Comparison of ENCODE assay signal across 1 cellular context in the genomic region with DNA sequence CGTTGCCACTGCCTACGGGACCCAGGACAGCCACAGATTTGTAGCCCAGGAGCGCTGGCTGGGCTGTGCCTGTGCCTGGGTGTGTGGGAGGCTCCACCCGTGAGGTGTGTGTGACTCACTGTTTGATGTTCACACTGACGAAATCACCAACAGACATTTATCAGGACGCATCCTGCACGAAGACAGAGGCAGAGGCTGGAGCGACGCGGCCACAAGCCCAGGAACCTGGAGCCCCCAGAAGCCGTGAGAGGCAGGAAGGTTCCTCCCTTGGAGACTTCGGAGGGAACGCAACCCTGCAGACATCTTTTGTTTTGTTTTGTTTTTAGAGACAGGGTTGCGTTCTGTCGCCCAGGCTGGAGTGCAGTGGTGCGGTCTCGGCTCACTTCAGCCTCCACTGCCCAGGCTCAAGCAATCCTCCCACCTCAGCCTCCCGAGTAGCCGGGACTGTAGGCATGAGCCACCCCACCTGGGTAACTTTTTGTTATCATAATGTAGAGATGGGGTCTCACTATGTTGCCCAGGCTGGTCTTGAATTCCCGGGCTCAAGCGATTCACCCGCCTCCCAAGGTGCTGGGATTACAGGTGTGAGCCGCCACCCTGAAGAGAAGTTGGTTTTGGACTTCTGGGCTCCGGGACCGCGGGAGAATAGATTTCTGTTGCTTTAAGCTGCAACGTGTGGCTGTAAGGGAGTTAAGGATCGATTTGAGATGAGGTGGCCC.
A peak's percentile ranks its signal among the peaks of the same experiment; 100 is the strongest.
TF ChIP-seq lines count a peak whose summit lies in the region.

No MANE protein-coding gene starts in this region.

TF ChIP-seq in K562, 482 proteins besides CTCF, POLR2A, EP300 and RAD21 (continued from another document and continues in another):
- TF ChIP-seq, protein P1, sequence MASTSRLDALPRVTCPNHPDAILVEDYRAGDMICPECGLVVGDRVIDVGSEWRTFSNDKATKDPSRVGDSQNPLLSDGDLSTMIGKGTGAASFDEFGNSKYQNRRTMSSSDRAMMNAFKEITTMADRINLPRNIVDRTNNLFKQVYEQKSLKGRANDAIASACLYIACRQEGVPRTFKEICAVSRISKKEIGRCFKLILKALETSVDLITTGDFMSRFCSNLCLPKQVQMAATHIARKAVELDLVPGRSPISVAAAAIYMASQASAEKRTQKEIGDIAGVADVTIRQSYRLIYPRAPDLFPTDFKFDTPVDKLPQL (IDR thresholded peaks at IDR 0.05; ENCODE audit: extremely low read depth, insufficient read length): no peak
- TF ChIP-seq MCM5 (IDR thresholded peaks at IDR 0.05; ENCODE audit: low read depth): no peak
- TF ChIP-seq ZC3H4 (CRISPR knock-in tag; IDR thresholded peaks at IDR 0.05; ENCODE audit: borderline replicate concordance): no peak
- no peak for TF ChIP-seq ZNF780A (CRISPR knock-in tag; IDR thresholded peaks at IDR 0.05)
- TF ChIP-seq ETV5 (CRISPR knock-in tag; IDR thresholded peaks at IDR 0.05; ENCODE audit: low read depth): no peak
- TF ChIP-seq ZNF253 (CRISPR knock-in tag; conservative IDR thresholded peaks at IDR 0.05): no peak
- no peak for TF ChIP-seq CTCFL (IDR thresholded peaks at IDR 0.05; ENCODE audit: borderline replicate concordance, insufficient read depth, low read depth, low read length, poor library complexity, severe bottlenecking)
- no peak for TF ChIP-seq SIN3B (IDR thresholded peaks at IDR 0.05; ENCODE audit: low read depth)
- TF ChIP-seq CHCHD3 (CRISPR knock-in tag; IDR thresholded peaks at IDR 0.05): no peak
- TF ChIP-seq PURB (CRISPR knock-in tag; IDR thresholded peaks at IDR 0.05; ENCODE audit: low read depth): no peak
- TF ChIP-seq ARID1B (IDR thresholded peaks at IDR 0.05): peak; percentile 84
- peak; percentile 35; the same call in 1 of the 2 replicates for TF ChIP-seq GATAD2B (IDR thresholded peaks at IDR 0.05; ENCODE audit: borderline replicate concordance)
- TF ChIP-seq SP2 (IDR thresholded peaks at IDR 0.05; ENCODE audit: extremely low read depth, low read depth, low read length, poor library complexity, severe bottlenecking): no peak
- TF ChIP-seq RBFOX2 (IDR thresholded peaks at IDR 0.05; ENCODE audit: low read depth, low read length): peak; percentile 45; the same call in 1 of the 2 replicates
- TF ChIP-seq TSHZ1 (CRISPR knock-in tag; IDR thresholded peaks at IDR 0.05): no peak
- TF ChIP-seq NFRKB (IDR thresholded peaks at IDR 0.05; ENCODE audit: low read depth): no peak
- TF ChIP-seq SMC3 (conservative IDR thresholded peaks at IDR 0.05; ENCODE audit: insufficient read depth, low read depth, low read length): no peak
- peak; percentile 47; a peak in 1 of 4 replicates for TF ChIP-seq MAZ (CRISPR knock-in tag; conservative IDR thresholded peaks at IDR 0.05 in 1 of 2, IDR thresholded peaks at IDR 0.05 in 1 of 2)
- no peak for TF ChIP-seq ZNF77 (CRISPR knock-in tag; IDR thresholded peaks at IDR 0.05)
- peak; percentile 60 for TF ChIP-seq RBBP5 (IDR thresholded peaks at IDR 0.05; ENCODE audit: borderline replicate concordance, insufficient read depth, low read length, poor library complexity, severe bottlenecking)
- TF ChIP-seq, protein P2, sequence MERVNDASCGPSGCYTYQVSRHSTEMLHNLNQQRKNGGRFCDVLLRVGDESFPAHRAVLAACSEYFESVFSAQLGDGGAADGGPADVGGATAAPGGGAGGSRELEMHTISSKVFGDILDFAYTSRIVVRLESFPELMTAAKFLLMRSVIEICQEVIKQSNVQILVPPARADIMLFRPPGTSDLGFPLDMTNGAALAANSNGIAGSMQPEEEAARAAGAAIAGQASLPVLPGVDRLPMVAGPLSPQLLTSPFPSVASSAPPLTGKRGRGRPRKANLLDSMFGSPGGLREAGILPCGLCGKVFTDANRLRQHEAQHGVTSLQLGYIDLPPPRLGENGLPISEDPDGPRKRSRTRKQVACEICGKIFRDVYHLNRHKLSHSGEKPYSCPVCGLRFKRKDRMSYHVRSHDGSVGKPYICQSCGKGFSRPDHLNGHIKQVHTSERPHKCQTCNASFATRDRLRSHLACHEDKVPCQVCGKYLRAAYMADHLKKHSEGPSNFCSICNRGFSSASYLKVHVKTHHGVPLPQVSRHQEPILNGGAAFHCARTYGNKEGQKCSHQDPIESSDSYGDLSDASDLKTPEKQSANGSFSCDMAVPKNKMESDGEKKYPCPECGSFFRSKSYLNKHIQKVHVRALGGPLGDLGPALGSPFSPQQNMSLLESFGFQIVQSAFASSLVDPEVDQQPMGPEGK (CRISPR knock-in tag; IDR thresholded peaks at IDR 0.05; ENCODE audit: borderline replicate concordance): no peak
- TF ChIP-seq, protein P3, sequence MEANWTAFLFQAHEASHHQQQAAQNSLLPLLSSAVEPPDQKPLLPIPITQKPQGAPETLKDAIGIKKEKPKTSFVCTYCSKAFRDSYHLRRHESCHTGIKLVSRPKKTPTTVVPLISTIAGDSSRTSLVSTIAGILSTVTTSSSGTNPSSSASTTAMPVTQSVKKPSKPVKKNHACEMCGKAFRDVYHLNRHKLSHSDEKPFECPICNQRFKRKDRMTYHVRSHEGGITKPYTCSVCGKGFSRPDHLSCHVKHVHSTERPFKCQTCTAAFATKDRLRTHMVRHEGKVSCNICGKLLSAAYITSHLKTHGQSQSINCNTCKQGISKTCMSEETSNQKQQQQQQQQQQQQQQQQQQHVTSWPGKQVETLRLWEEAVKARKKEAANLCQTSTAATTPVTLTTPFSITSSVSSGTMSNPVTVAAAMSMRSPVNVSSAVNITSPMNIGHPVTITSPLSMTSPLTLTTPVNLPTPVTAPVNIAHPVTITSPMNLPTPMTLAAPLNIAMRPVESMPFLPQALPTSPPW (CRISPR knock-in tag; IDR thresholded peaks at IDR 0.05): peak; percentile 55; the same call in 1 of the 2 replicates
- no peak for TF ChIP-seq BDP1 (IDR thresholded peaks at IDR 0.05; ENCODE audit: insufficient read depth, insufficient read length)
- TF ChIP-seq ZNF175 (CRISPR knock-in tag; IDR thresholded peaks at IDR 0.05; ENCODE audit: low read depth): no peak
- TF ChIP-seq CREBBP (IDR thresholded peaks at IDR 0.05; ENCODE audit: low read depth, low read length): no peak
- no peak for TF ChIP-seq RFX5 (IDR thresholded peaks at IDR 0.05; ENCODE audit: low read depth, low read length)
- TF ChIP-seq RFX7 (CRISPR knock-in tag; IDR thresholded peaks at IDR 0.05): no peak
- TF ChIP-seq, protein P4, sequence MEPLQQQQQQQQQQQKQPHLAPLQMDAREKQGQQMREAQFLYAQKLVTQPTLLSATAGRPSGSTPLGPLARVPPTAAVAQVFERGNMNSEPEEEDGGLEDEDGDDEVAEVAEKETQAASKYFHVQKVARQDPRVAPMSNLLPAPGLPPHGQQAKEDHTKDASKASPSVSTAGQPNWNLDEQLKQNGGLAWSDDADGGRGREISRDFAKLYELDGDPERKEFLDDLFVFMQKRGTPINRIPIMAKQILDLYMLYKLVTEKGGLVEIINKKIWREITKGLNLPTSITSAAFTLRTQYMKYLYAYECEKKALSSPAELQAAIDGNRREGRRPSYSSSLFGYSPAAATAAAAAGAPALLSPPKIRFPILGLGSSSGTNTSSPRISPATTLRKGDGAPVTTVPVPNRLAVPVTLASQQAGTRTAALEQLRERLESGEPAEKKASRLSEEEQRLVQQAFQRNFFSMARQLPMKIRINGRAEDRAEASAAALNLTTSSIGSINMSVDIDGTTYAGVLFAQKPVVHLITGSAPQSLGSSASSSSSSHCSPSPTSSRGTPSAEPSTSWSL (CRISPR knock-in tag; IDR thresholded peaks at IDR 0.05; ENCODE audit: borderline replicate concordance): 0 out of 2 replicates have a peak, but pooled peaks have one; percentile 41
- TF ChIP-seq ETV6 (IDR thresholded peaks at IDR 0.05; ENCODE audit: borderline replicate concordance in 1 of 2, low read depth in 2 of 2, low read length in 1 of 2): no peak
- TF ChIP-seq ETV6 (CRISPR knock-in tag; IDR thresholded peaks at IDR 0.05; ENCODE audit: borderline replicate concordance): no peak
- TF ChIP-seq CCNT2 (IDR thresholded peaks at IDR 0.05; ENCODE audit: borderline replicate concordance, extremely low read depth, insufficient read length, low read depth, low read length): peak; percentile 54
- TF ChIP-seq ZNF212 (CRISPR knock-in tag; IDR thresholded peaks at IDR 0.05): no peak
- peak; percentile 53; the same call in 1 of the 2 replicates for TF ChIP-seq SMARCA5 (IDR thresholded peaks at IDR 0.05)
- TF ChIP-seq SPI1 (IDR thresholded peaks at IDR 0.05; ENCODE audit: borderline replicate concordance, low read depth, low read length): no peak
- TF ChIP-seq HOXB6 (CRISPR knock-in tag; IDR thresholded peaks at IDR 0.05; ENCODE audit: borderline replicate concordance): no peak
- no peak for TF ChIP-seq SNIP1 (IDR thresholded peaks at IDR 0.05; ENCODE audit: low read depth)
- peak; percentile 58 for TF ChIP-seq KLF16 (IDR thresholded peaks at IDR 0.05)
- no peak for TF ChIP-seq SMAD2 (IDR thresholded peaks at IDR 0.05; ENCODE audit: low read depth, low read length)
- no peak for TF ChIP-seq EZH2 (IDR thresholded peaks at IDR 0.05; ENCODE audit: borderline replicate concordance, low read depth, low read length)
- peak; percentile 91 for TF ChIP-seq ZNF121 (CRISPR knock-in tag; conservative IDR thresholded peaks at IDR 0.05)
- no peak for TF ChIP-seq NCOA4 (IDR thresholded peaks at IDR 0.05; ENCODE audit: partially characterized antibody)
- no peak for TF ChIP-seq ZNF507 (tag; conservative IDR thresholded peaks at IDR 0.05)
- TF ChIP-seq, protein P5, sequence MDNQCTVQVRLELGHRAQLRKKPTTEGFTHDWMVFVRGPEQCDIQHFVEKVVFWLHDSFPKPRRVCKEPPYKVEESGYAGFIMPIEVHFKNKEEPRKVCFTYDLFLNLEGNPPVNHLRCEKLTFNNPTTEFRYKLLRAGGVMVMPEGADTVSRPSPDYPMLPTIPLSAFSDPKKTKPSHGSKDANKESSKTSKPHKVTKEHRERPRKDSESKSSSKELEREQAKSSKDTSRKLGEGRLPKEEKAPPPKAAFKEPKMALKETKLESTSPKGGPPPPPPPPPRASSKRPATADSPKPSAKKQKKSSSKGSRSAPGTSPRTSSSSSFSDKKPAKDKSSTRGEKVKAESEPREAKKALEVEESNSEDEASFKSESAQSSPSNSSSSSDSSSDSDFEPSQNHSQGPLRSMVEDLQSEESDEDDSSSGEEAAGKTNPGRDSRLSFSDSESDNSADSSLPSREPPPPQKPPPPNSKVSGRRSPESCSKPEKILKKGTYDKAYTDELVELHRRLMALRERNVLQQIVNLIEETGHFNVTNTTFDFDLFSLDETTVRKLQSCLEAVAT (IDR thresholded peaks at IDR 0.05): no peak
- TF ChIP-seq, protein P6, sequence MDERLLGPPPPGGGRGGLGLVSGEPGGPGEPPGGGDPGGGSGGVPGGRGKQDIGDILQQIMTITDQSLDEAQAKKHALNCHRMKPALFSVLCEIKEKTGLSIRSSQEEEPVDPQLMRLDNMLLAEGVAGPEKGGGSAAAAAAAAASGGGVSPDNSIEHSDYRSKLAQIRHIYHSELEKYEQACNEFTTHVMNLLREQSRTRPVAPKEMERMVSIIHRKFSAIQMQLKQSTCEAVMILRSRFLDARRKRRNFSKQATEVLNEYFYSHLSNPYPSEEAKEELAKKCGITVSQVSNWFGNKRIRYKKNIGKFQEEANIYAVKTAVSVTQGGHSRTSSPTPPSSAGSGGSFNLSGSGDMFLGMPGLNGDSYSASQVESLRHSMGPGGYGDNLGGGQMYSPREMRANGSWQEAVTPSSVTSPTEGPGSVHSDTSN (CRISPR knock-in tag; IDR thresholded peaks at IDR 0.05; ENCODE audit: low read depth): no peak
- TF ChIP-seq, protein P6 (tag; conservative IDR thresholded peaks at IDR 0.05; ENCODE audit: low read depth): 0 out of 2 replicates have a peak, but pooled peaks have one; percentile 28
- TF ChIP-seq FOXA3 (CRISPR knock-in tag; conservative IDR thresholded peaks at IDR 0.05 in 1 of 2, IDR thresholded peaks at IDR 0.05 in 1 of 2): no peak
- no peak for TF ChIP-seq ZNF644 (tag; IDR thresholded peaks at IDR 0.05; ENCODE audit: low read depth)
- no peak for TF ChIP-seq HNRNPLL (IDR thresholded peaks at IDR 0.05; ENCODE audit: low read depth, low read length, poor library complexity, severe bottlenecking)
- TF ChIP-seq ZNF23 (CRISPR knock-in tag; IDR thresholded peaks at IDR 0.05): no peak
